11 cellular contexts compared by ENCODE assay signal in the genomic region with DNA sequence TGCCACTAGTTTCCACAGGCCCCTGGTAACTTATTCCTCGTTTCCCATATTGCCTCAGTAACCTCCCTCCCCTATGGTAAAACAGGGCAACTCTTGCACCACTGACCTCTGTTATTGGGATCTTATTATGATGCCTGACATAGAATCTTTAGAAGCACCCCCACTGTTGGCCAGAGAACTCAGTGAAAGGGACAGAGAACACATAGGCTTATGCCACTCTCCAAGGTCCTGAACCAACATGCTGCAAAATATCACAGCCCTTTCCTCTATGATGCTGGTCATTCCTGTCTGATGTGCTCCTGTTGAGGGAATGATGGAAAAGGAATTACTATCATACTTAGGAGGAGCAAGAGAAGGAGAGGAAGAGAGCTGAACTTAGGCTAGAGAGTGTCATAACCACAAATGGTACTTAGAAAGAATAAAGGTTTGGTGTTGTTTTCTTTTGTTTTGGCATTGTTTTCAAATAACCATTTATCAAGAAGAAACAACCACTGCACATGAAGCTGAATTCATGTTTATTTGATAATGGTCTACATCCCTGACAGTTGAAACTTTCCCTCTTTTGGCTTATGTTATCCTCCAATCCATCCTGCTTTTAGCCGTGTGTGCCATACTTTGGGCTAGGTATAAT.
DNase-seq lines count a peak whose midpoint lies in the region; ATAC-seq and TF ChIP-seq lines count a peak whose summit lies in the region.
"Had no signal": no experiment of that assay in that cellular context is flagged by ENCODE, and none has a peak within 500 bp of the region (broad histone marks: within the 10 kb centered on the region; RNA-seq: fewer than 3 reads in every experiment).

No MANE protein-coding gene starts in this region.

- no peaks in the 10 kb centered on the region for H3K9me3 Mint-ChIP-seq in WTC11

- ATAC-seq in WTC11 (peak; percentile 63), GM19452 (IDR thresholded peaks at IDR 0.05; ENCODE audit: unreplicated experiment) (no peak)
- ATAC-seq: left colon had no signal

- in situ Hi-C loops in Caki2 (cut with HindIII; ENCODE audit: low pct_unique_long_range_greater_than_20kb, low sequenced_read_pairs): no loop called here

- peak; percentile 36 for DNase-seq in Caki2 (ENCODE audit: low read depth)
- DNase-seq in HT1080 (ENCODE audit: low read depth): peak; percentile 39
- DNase-seq in WTC11 (ENCODE audit: low spot score): peak; percentile 20
- DNase-seq in iPS DF 19.7 (ENCODE audit: low read depth, low spot score): peak; percentile 12
- no peak for DNase-seq in activated effector memory CD4-positive, alpha-beta T cell treated with Interleukin-2 at 50 U/mL for 16 hours
- no peak for DNase-seq in NCI-H510A (lab: John Stamatoyannopoulos, UW)
- DNase-seq in stimulated activated CD4-positive, alpha-beta T cell treated with anti-CD3 and anti-CD28 coated beads, Interleukin-4, amount 100 ng/mL, for 4 hours: no peak
- DNase-seq: stomach had no signal

- H3K4me1 Mint-ChIP-seq in WTC11: no peaks in the 10 kb centered on the region

- H3K27ac Mint-ChIP-seq in WTC11: no peak overlapping the region
- H3K27ac Mint-ChIP-seq: brain had no signal

- POLR2A ChIA-PET in WTC11 (lab: Charles Lee): no interaction called here

- no peak overlapping the region for H3K4me3 Mint-ChIP-seq in WTC11
- H3K4me3 Mint-ChIP-seq: brain had no signal

- H3K36me3 Mint-ChIP-seq in WTC11: no peaks in the 10 kb centered on the region
- H3K36me3 Mint-ChIP-seq: brain had no signal

- CTCF ChIA-PET in WTC11 (lab: Charles Lee): no interaction called here

- TF ChIP-seq CTCF in WTC11 (IDR thresholded peaks at IDR 0.05): no peak

- H3K27me3 Mint-ChIP-seq in WTC11 (ENCODE audit: low read depth): no peaks in the 10 kb centered on the region
- H3K27me3 Mint-ChIP-seq: brain had no signal

TF ChIP-seq in WTC11, 78 proteins besides CTCF, POLR2A, EP300 and RAD21:
- TF ChIP-seq SMAD3 (CRISPR knock-in tag; IDR thresholded peaks at IDR 0.05; ENCODE audit: borderline replicate concordance) (0 out of 2 replicates have a peak, but pooled peaks have one; percentile 38), GRHL2 (CRISPR knock-in tag; IDR thresholded peaks at IDR 0.05; ENCODE audit: insufficient replicate concordance, severe bottlenecking) (no peak), ZNF232 (CRISPR knock-in tag; IDR thresholded peaks at IDR 0.05) (0 out of 2 replicates have a peak, but pooled peaks have one; percentile 46), MYBL2 (CRISPR knock-in tag; IDR thresholded peaks at IDR 0.05) (no peak), FOXP1 (CRISPR knock-in tag; IDR thresholded peaks at IDR 0.05; ENCODE audit: borderline replicate concordance) (no peak)

Comparison
In these comparisons a context has a peak if more than half of its experiments do, and no peak if none do; other contexts are left out.
1. DNase-seq: peak in Caki2 (single experiment), HT1080 (single experiment), WTC11 (single experiment) and iPS DF 19.7 (single experiment); none in activated effector memory CD4-positive, alpha-beta T cell treated with Interleukin-2 at 50 U/mL for 16 hours (single experiment), NCI-H510A (single experiment) and stimulated activated CD4-positive, alpha-beta T cell treated with anti-CD3 and anti-CD28 coated beads, Interleukin-4, amount 100 ng/mL, for 4 hours (0 of 2).